In genomic region chr13:106603568-106603967, GRCh38 we compare ENCODE assay signal across 1 cellular context.
TF ChIP-seq lines count a peak whose summit lies in the region.

No MANE protein-coding gene starts in this region.

TF ChIP-seq in GM12878, 131 proteins besides CTCF, POLR2A, EP300 and RAD21:
- TF ChIP-seq YY1 (IDR thresholded peaks at IDR 0.05; ENCODE audit: low read depth, low read length) (no peak), RUNX3 (IDR thresholded peaks at IDR 0.05; ENCODE audit: low read length) (no peak), HDAC6 (IDR thresholded peaks at IDR 0.05; ENCODE audit: unreplicated experiment) (no peak), CBX5 (IDR thresholded peaks at IDR 0.05; ENCODE audit: low read depth) (no peak), RELB (IDR thresholded peaks at IDR 0.05; ENCODE audit: low read depth) (no peak), HSF1 (IDR thresholded peaks at IDR 0.05; ENCODE audit: low read depth, low read length) (no peak), ETV6 (conservative IDR thresholded peaks at IDR 0.05 in 1 of 2, IDR thresholded peaks at IDR 0.05 in 1 of 2; ENCODE audit: borderline replicate concordance in 1 of 2, low read depth in 1 of 2) (no peak), NRF1 (conservative IDR thresholded peaks at IDR 0.05; ENCODE audit: low read depth, low read length) (no peak)
